ENCODE assay signal across 1 cellular context in genomic region chr12:64532734-64533351, GRCh38.
TF ChIP-seq lines count a peak whose summit lies in the region.

No MANE protein-coding gene starts in this region.

TF ChIP-seq in HepG2, 621 proteins besides CTCF, POLR2A, EP300 and RAD21 (continued from another document):
- TF ChIP-seq ZNF280B (CRISPR knock-in tag; IDR thresholded peaks at IDR 0.05; ENCODE audit: borderline replicate concordance) (no peak), ZNF749 (CRISPR knock-in tag; IDR thresholded peaks at IDR 0.05; ENCODE audit: borderline replicate concordance) (no peak), PHF21A (CRISPR knock-in tag; IDR thresholded peaks at IDR 0.05) (no peak), CHCHD3 (CRISPR knock-in tag; IDR thresholded peaks at IDR 0.05) (no peak)
